22 cellular contexts compared by ENCODE assay signal in genomic region chr2:111172666-111173065, GRCh38. TPM values are rescaled to one million over a fixed set of nuclear protein-coding genes. Genes with fewer than 3 reads are reported as not detected.
A peak's percentile ranks its signal among the peaks of the same experiment; 100 is the strongest.
DNase-seq lines count a peak whose midpoint lies in the region; ATAC-seq, FAIRE-seq and TF ChIP-seq lines count a peak whose summit lies in the region.
"Had no signal": no experiment of that assay in that cellular context is flagged by ENCODE, and none has a peak within 500 bp of the region (broad histone marks: within the 10 kb centered on the region; RNA-seq: fewer than 3 reads in every experiment).

No MANE protein-coding gene starts in this region.

- H3K4me3 Mint-ChIP-seq in osteocyte (ENCODE audit: unreplicated experiment): no peak overlapping the region
- H3K4me3 Mint-ChIP-seq: CD14-positive monocyte; CD4-positive, alpha-beta T cell; CD8-positive, alpha-beta memory T cell had no signal

- no peaks in the 10 kb centered on the region for H4K20me1 ChIP-seq in HepG2 (ENCODE audit: insufficient read depth, low read length)
- H4K20me1 ChIP-seq: BLaER1 treated with 17β-estradiol and CSF1 and Interleukin-3, amounts not matched to agents 10 nM and 100 nM had no signal

- peaks cover under 1% of the 10 kb centered on the region for H3K79me1 ChIP-seq in mesenchymal stem cell (replicated peaks; ENCODE audit: low read length, poor library complexity, severe bottlenecking)

- 0 out of 5 replicates have a peak, but pooled peaks cover 0 to 3% of the 10 kb centered on the region in 2 experiments for H3K27me3 ChIP-seq in HepG2 (ENCODE audit: control insufficient read depth in 1 of 2, insufficient read depth in 2 of 2, low read length in 2 of 2)
- H3K27me3 ChIP-seq in right lobe of liver: no peaks in the 10 kb centered on the region
- no peaks in the 10 kb centered on the region for H3K27me3 ChIP-seq in mesenchymal stem cell (ENCODE audit: control insufficient read depth in 1 of 2, insufficient read depth in 1 of 2, low read length in 2 of 2)
- H3K27me3 ChIP-seq: BE2C; BLaER1 treated with 17β-estradiol and CSF1 and Interleukin-3, amounts not matched to agents 10 nM and 100 nM had no signal

- intact Hi-C loops in HepG2 (cut with micrococcal nuclease; ENCODE audit: unreplicated experiment): no loop called here
- intact Hi-C loops in right lobe of liver (cut with DNase I): loop anchor here in 1 of 2 donors (10.0 kb wide), 1 partner anchor 48 kb away; the partner anchor contains the start of gene BCL2L11

- no peak overlapping the region for H3K27ac ChIP-seq in HepG2 (ENCODE audit: extremely low read length, insufficient read depth, low read length)
- H3K27ac ChIP-seq in right lobe of liver: no peak overlapping the region
- H3K27ac ChIP-seq in mesenchymal stem cell (ENCODE audit: low read length, poor library complexity, severe bottlenecking): no peak overlapping the region
- H3K27ac ChIP-seq: BLaER1 treated with 17β-estradiol and CSF1 and Interleukin-3, amounts not matched to agents 10 nM and 100 nM had no signal

- WGBS in HepG2 (ENCODE audit: low lambda C conversion rate): no CpG with 5 or more reads among the region's 5 CpGs
- 100% methylated on average over 1 of the region's 5 CpGs for WGBS in right lobe of liver (ENCODE audit: insufficient coverage, low coverage, low lambda C conversion rate, missing lambda C conversion rate)
- WGBS in mesenchymal stem cell: 93% methylated on average over 5 of the region's 5 CpGs

- ATAC-seq in HepG2 (peak; percentile 23), right lobe of liver (no peak)

- no peak overlapping the region for H2AK5ac ChIP-seq in mesenchymal stem cell (ENCODE audit: low read length, severe bottlenecking)

- H2BK5ac ChIP-seq in mesenchymal stem cell (ENCODE audit: low read depth, low read length, poor library complexity, severe bottlenecking): no peak overlapping the region

- no peak overlapping the region for H3K4ac ChIP-seq in mesenchymal stem cell (ENCODE audit: low read depth in 1 of 2, low read length in 2 of 2)

- H3K9ac ChIP-seq in HepG2 (ENCODE audit: insufficient read depth, low read depth, low read length) (no peak overlapping the region), mesenchymal stem cell (ENCODE audit: low read length) (no peak overlapping the region)
- H3K9ac ChIP-seq: BLaER1 treated with 17β-estradiol and CSF1 and Interleukin-3, amounts not matched to agents 10 nM and 100 nM had no signal

- H3K36me3 Mint-ChIP-seq in osteocyte (ENCODE audit: unreplicated experiment): no peaks in the 10 kb centered on the region

- H2BK15ac ChIP-seq in mesenchymal stem cell (ENCODE audit: low read depth, poor library complexity, severe bottlenecking): no peak overlapping the region

- POLR2A ChIA-PET in HepG2 (lab: Yijun Ruan, JAX): no interaction called here

- TF ChIP-seq CTCF in HepG2 (CRISPR knock-in tag; IDR thresholded peaks at IDR 0.05) (no peak), right lobe of liver (IDR thresholded peaks at IDR 0.05) (no peak), osteocyte (IDR thresholded peaks at IDR 0.05) (no peak)

- H3K9me3 ChIP-seq in HepG2 (ENCODE audit: low read length) (no peaks in the 10 kb centered on the region), right lobe of liver (no peaks in the 10 kb centered on the region), mesenchymal stem cell (ENCODE audit: control insufficient read depth, low read length) (no peaks in the 10 kb centered on the region)
- H3K9me3 ChIP-seq: BE2C; BLaER1 treated with 17β-estradiol and CSF1 and Interleukin-3, amounts not matched to agents 10 nM and 100 nM had no signal

- no peak overlapping the region for H3K4me3 ChIP-seq in HepG2 (replicated peaks in 1 of 3; ENCODE audit: insufficient read depth in 1 of 3, low read depth in 2 of 3, low read length in 3 of 3)
- no peak overlapping the region for H3K4me3 ChIP-seq in right lobe of liver
- H3K4me3 ChIP-seq in mesenchymal stem cell (ENCODE audit: insufficient read depth in 1 of 2, low read depth in 1 of 2, low read length in 2 of 2): no peak overlapping the region
- H3K4me3 ChIP-seq: BLaER1 treated with 17β-estradiol and CSF1 and Interleukin-3, amounts not matched to agents 10 nM and 100 nM had no signal

- H3K18ac ChIP-seq in mesenchymal stem cell (ENCODE audit: low read depth in 1 of 2, low read length in 2 of 2): no peak overlapping the region

- H3K23ac ChIP-seq in mesenchymal stem cell (ENCODE audit: low read length in 2 of 2): no peak overlapping the region

- H4K8ac ChIP-seq in mesenchymal stem cell (ENCODE audit: low read length): no peak overlapping the region

- H3K27ac Mint-ChIP-seq in osteocyte (ENCODE audit: unreplicated experiment): no peak overlapping the region
- H3K27ac Mint-ChIP-seq: CD4-positive, alpha-beta T cell had no signal

- FAIRE-seq in HepG2 (lab: Jason Lieb, UNC): no peak
- FAIRE-seq: D721Med, GM12891, GM18507 had no signal

- CTCF ChIA-PET in HepG2 (lab: Yijun Ruan, JAX; ENCODE audit: low intra/inter-chr PET ratio, low total read pairs): no interaction called here

- peaks cover 10% of the 10 kb centered on the region for H3K4me1 Mint-ChIP-seq in osteocyte (ENCODE audit: unreplicated experiment)

- H3K9me3 Mint-ChIP-seq in osteocyte (ENCODE audit: unreplicated experiment): no peaks in the 10 kb centered on the region
- H3K9me3 Mint-ChIP-seq: CD14-positive monocyte; CD4-positive, alpha-beta T cell; CD8-positive, alpha-beta memory T cell had no signal

- TF ChIP-seq POLR2A in HepG2 (IDR thresholded peaks at IDR 0.05; ENCODE audit: insufficient read depth in 1 of 2, low read depth in 2 of 2, low read length in 2 of 2) (no peak), right lobe of liver (IDR thresholded peaks at IDR 0.05) (no peak)

- H4K91ac ChIP-seq in mesenchymal stem cell (ENCODE audit: low read length): peak overlapping the region; percentile 1

- no peak overlapping the region for H2BK12ac ChIP-seq in mesenchymal stem cell (ENCODE audit: low read length in 2 of 2)

- H2AFZ ChIP-seq in HepG2 (ENCODE audit: low read length) (no peak overlapping the region), mesenchymal stem cell (ENCODE audit: low read depth, low read length) (no peak overlapping the region)

- DNase-seq in HepG2 (ENCODE audit: low spot score): no peak
- no peak for DNase-seq in right lobe of liver
- DNase-seq in mesenchymal stem cell: no peak
- peak; percentile 53 for DNase-seq in osteocyte (ENCODE audit: extremely low spot score, unreplicated experiment)
- DNase-seq in AG08396 (ENCODE audit: low spot score): no peak
- DNase-seq in HuH-7 (ENCODE audit: low spot score): no peak
- DNase-seq: AML-193; BE2C; CD4-positive, alpha-beta T cell; CD8-positive, alpha-beta memory T cell; DMS 273 treated with DMSO at 0.1 percent for 48 hours; DMS79; EL; GDM1; GOT3; H7; HCEC 1CT had no signal

- no TSS peak for BruUV-seq in HepG2 (replicated peaks; lab: Mats Ljungman, UMichigan)

- H3K27me3 Mint-ChIP-seq in osteocyte (ENCODE audit: unreplicated experiment): no peaks in the 10 kb centered on the region

- H3K4me1 ChIP-seq in HepG2 (ENCODE audit: insufficient read depth, low read length) (peaks cover 23% of the 10 kb centered on the region), right lobe of liver (peaks cover 0 to 21% (median 7%) of the 10 kb centered on the region in 4 donors), mesenchymal stem cell (ENCODE audit: control insufficient read depth, insufficient read depth, low read depth, low read length) (peaks cover 13% of the 10 kb centered on the region)
- H3K4me1 ChIP-seq: BE2C had no signal

- H3K36me3 ChIP-seq in HepG2 (replicated peaks in 1 of 2; ENCODE audit: control insufficient read depth in 1 of 2, insufficient read depth in 2 of 2, low read length in 2 of 2) (no peaks in the 10 kb centered on the region; a peak in 1 of 5 replicates), right lobe of liver (no peaks in the 10 kb centered on the region), mesenchymal stem cell (ENCODE audit: control insufficient read depth in 1 of 2, insufficient read depth in 2 of 2, low read depth in 1 of 2, low read length in 2 of 2) (no peaks in the 10 kb centered on the region)
- H3K36me3 ChIP-seq: BE2C had no signal

- peak overlapping the region in 1 of 2 experiments; percentile 73 for H3K14ac ChIP-seq in mesenchymal stem cell (ENCODE audit: low read length in 2 of 2)

- in situ Hi-C loops in HepG2 (cut with HindIII; ENCODE audit: extremely low pct_ligation_motif_present, low pct_unique_long_range_greater_than_20kb): no loop called here

- TF ChIP-seq EP300 in HepG2 (IDR thresholded peaks at IDR 0.05; ENCODE audit: low read depth in 2 of 2, low read length in 2 of 2) (no peak), HepG2 (CRISPR knock-in tag; IDR thresholded peaks at IDR 0.05; ENCODE audit: borderline replicate concordance) (no peak)

- TF ChIP-seq RAD21 in HepG2 (CRISPR knock-in tag; IDR thresholded peaks at IDR 0.05): no peak

- no peaks in the 10 kb centered on the region for H3K79me2 ChIP-seq in HepG2 (ENCODE audit: insufficient read depth, low read length)

- H3K4me2 ChIP-seq in HepG2 (ENCODE audit: low read depth, low read length) (no peak overlapping the region), mesenchymal stem cell (ENCODE audit: low read length, poor library complexity, severe bottlenecking) (no peak overlapping the region)
- H3K4me2 ChIP-seq: BLaER1 treated with 17β-estradiol and CSF1 and Interleukin-3, amounts not matched to agents 10 nM and 100 nM had no signal

- H2BK120ac ChIP-seq in mesenchymal stem cell (ENCODE audit: low read depth, low read length): no peak overlapping the region

RNA-seq across cellular contexts. Expression of gene BCL2L11, which starts 52.0 kb away (rescaled TPM):
- total RNA-seq in HepG2 (2016; rRNA removed; fragmentation: Illumina TruSeq; extraction: Trizol): 9.7 and 9.9 TPM in 2 replicates
- total RNA-seq in HepG2 (2016; cell fraction: cytosol; rRNA removed; fragmentation: Illumina TruSeq; extraction: Trizol; ENCODE audit: low read depth): 1.5 and 4.5 TPM in 2 replicates
- 6.4 and 9.7 TPM in 2 replicates for total RNA-seq in HepG2 (2016; cell fraction: insoluble cytoplasmic fraction; rRNA removed; fragmentation: Illumina TruSeq; extraction: Trizol)
- total RNA-seq in HepG2 (2016; cell fraction: membrane; rRNA removed; fragmentation: Illumina TruSeq; extraction: Trizol): 6.9 and 7.6 TPM in 2 replicates
- total RNA-seq in HepG2 (2016; cell fraction: nucleus; rRNA removed; fragmentation: Illumina TruSeq; extraction: Trizol): 22.7 and 24.2 TPM in 2 replicates
- polyA plus RNA-seq in HepG2 (2011; rRNA removed): 6.1 and 6.4 TPM in 2 replicates
- 3.7 and 5.7 TPM in 2 replicates for polyA plus RNA-seq in HepG2 (2011; cell fraction: cytosol; rRNA removed)
- polyA plus RNA-seq in HepG2 (2011; cell fraction: nucleus; rRNA removed): 9.5 and 16.1 TPM in 2 replicates
- 11.6 and 12.0 TPM in 2 replicates for polyA plus RNA-seq in HepG2 (2012)
- polyA plus RNA-seq in HepG2 (2016; cell fraction: cytosol; fragmentation: Illumina TruSeq; extraction: Trizol; ENCODE audit: low read depth): 1.6 and 2.1 TPM in 2 replicates
- polyA plus RNA-seq in HepG2 (2016; cell fraction: insoluble cytoplasmic fraction; fragmentation: Illumina TruSeq; extraction: Trizol; ENCODE audit: low read depth): 9.9 and 10.8 TPM in 2 replicates
- polyA plus RNA-seq in HepG2 (2016; cell fraction: membrane; fragmentation: Illumina TruSeq; extraction: Trizol; ENCODE audit: low read depth): 3.1 and 3.8 TPM in 2 replicates
- 22.4 and 23.3 TPM in 2 replicates for polyA plus RNA-seq in HepG2 (2016; cell fraction: nucleus; fragmentation: Illumina TruSeq; extraction: Trizol; ENCODE audit: insufficient read depth, low read depth)
- polyA minus RNA-seq in HepG2 (2011; rRNA and poly(A)+ RNA removed; ENCODE audit: low replicate concordance): 7.4 and 11.0 TPM in 2 replicates
- 6.5 and 6.6 TPM in 2 replicates for polyA minus RNA-seq in HepG2 (2011; cell fraction: cytosol; rRNA and poly(A)+ RNA removed)
- 24.2 and 24.5 TPM in 2 replicates for polyA minus RNA-seq in HepG2 (2011; cell fraction: nucleus; rRNA and poly(A)+ RNA removed)
- 10 to 100 TPM in 2 of 6 experiments, 1 to 10 TPM in 4; 6.5 to 13.0 (median 8.8) TPM for total RNA-seq in right lobe of liver
- polyA plus RNA-seq in mesenchymal stem cell (2013, experiment 1 of 2): 2.5 TPM
- polyA plus RNA-seq in mesenchymal stem cell (2013, experiment 2 of 2): 2.2 TPM
- total RNA-seq in osteocyte: 38.9 and 40.4 TPM in 2 replicates
